ENCODE assay signal across 10 cellular contexts in the genomic region with DNA sequence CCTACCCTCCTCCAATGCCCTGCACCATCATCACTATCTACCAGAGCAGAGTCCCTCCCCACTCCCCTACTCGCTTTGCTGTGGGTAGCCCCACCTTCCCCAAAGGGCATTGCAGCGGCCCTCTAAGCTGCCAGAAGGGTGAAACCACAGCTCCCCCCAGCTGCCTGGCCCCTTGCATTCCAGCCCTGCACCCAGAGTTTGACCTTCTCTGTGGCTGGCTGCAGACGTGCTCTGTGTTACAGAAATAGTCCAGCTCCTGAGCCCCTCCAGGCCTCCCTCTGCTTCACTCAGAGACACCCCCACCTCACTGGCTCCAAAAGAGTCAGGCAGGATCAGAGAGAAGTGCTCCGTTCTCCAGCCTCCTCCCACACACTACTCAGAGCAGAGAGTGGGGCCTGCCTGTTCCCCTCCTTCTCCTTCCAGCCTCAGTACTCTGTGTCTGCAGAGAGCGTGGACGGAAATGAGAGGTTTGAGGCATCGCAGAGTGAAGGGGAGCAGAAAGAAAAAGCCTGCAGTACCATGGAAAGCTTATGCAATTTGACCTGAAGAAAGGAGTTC.
DNase-seq lines count a peak whose midpoint lies in the region; ATAC-seq and TF ChIP-seq lines count a peak whose summit lies in the region.
"Had no signal": no experiment of that assay in that cellular context is flagged by ENCODE, and none has a peak within 500 bp of the region (broad histone marks: within the 10 kb centered on the region; RNA-seq: fewer than 3 reads in every experiment).

No MANE protein-coding gene starts in this region.

- intact Hi-C loops in tibial artery (cut with DNase I; ENCODE audit: low total_unique reads) = no loop called here

- H3K9ac ChIP-seq in adipocyte (ENCODE audit: low read length) = peak overlapping the region; percentile 39

- no peak overlapping the region for H3K4me3 ChIP-seq in adipocyte (ENCODE audit: low read length)
- H3K4me3 ChIP-seq in tibial artery = no peak overlapping the region

- H3K27me3 ChIP-seq in adipocyte (replicated peaks; ENCODE audit: control insufficient read depth, insufficient read depth, low read length) (peaks cover 7% of the 10 kb centered on the region), tibial artery (no peaks in the 10 kb centered on the region)

- H3K36me3 ChIP-seq in adipocyte (ENCODE audit: control insufficient read depth, insufficient read depth, low read length, severe bottlenecking) = no peaks in the 10 kb centered on the region
- no peaks in the 10 kb centered on the region for H3K36me3 ChIP-seq in tibial artery

- H3K4me1 ChIP-seq in adipocyte (ENCODE audit: control insufficient read depth, insufficient read depth, low read length) = peaks cover 56% of the 10 kb centered on the region
- H3K4me1 ChIP-seq in tibial artery = peaks cover 0 to 68% (median 47%) of the 10 kb centered on the region in 4 donors

- H3K9me3 ChIP-seq in adipocyte (ENCODE audit: control insufficient read depth, low read length) (no peaks in the 10 kb centered on the region), tibial artery (no peaks in the 10 kb centered on the region)

- TF ChIP-seq CTCF in tibial artery (IDR thresholded peaks at IDR 0.05) = no peak

- ATAC-seq in GM21737 (IDR thresholded peaks at IDR 0.05; ENCODE audit: unreplicated experiment) = no peak

- DNase-seq in NCI-H2196 treated with DMSO at 0.1 percent for 48 hours (lab: John Stamatoyannopoulos, UW; ENCODE audit: unreplicated experiment) (peak; percentile 9), NCI-H2196 (lab: John Stamatoyannopoulos, UW; ENCODE audit: unreplicated experiment) (no peak), adipocyte (ENCODE audit: low read depth) (peak; percentile 92), left kidney (ENCODE audit: low read depth, low spot score) (peak; percentile 87), tibial artery (no peak), NCI-H2171 (lab: John Stamatoyannopoulos, UW) (no peak)
- DNase-seq in activated CD8-positive, alpha-beta memory T cell treated with anti-CD3 and anti-CD28 coated beads, Interleukin-2, amount 50 U/mL, for 48 hours = no peak
- DNase-seq: 8988T; activated T-cell treated with anti-CD3 and anti-CD28 coated beads, Interleukin-2, amount 50 U/mL, for 48 hours had no signal

- peak overlapping the region; percentile 71 to 79 for H3K27ac ChIP-seq in tibial artery

Comparison
In these comparisons a context has a peak if more than half of its experiments do, and no peak if none do; other contexts are left out.
1. DNase-seq: peak in NCI-H2196 treated with DMSO at 0.1 percent for 48 hours (single experiment), adipocyte (single experiment) and left kidney (single experiment); none in NCI-H2196 (single experiment), tibial artery (0 of 2), activated CD8-positive, alpha-beta memory T cell treated with anti-CD3 and anti-CD28 coated beads, Interleukin-2, amount 50 U/mL, for 48 hours (single experiment) and NCI-H2171 (single experiment).